Comparison of ENCODE assay signal across 8 cellular contexts in genomic region chr17:27471321-27472269, GRCh38. TPM values are rescaled to one million over a fixed set of nuclear protein-coding genes. Genes with fewer than 3 reads are reported as not detected.
DNase-seq lines count a peak whose midpoint lies in the region; ATAC-seq and TF ChIP-seq lines count a peak whose summit lies in the region.

No MANE protein-coding gene starts in this region.

- H3K4me2 ChIP-seq in BLaER1 treated with 17β-estradiol and CSF1 and Interleukin-3, amounts not matched to agents 10 nM and 100 nM, result peak overlapping the region; percentile 24 to 87 (median 81)
- peak overlapping the region; percentile 2 for H3K4me2 ChIP-seq in Loucy (ENCODE audit: low read depth, low read length, poor library complexity, severe bottlenecking)

- peak; percentile 60 for DNase-seq in activated effector memory CD4-positive, alpha-beta T cell treated with Interleukin-2 at 50 U/mL for 16 hours
- DNase-seq in occipital lobe (lab: John Stamatoyannopoulos, UW) (peak; percentile 30), NCI-H82 (lab: John Stamatoyannopoulos, UW) (no peak), foreskin fibroblast (no peak), mesothelial cell of epicardium (ENCODE audit: low spot score in 2 of 2, unreplicated experiment in 2 of 2) (no peak)

- H4K20me1 ChIP-seq in BLaER1 treated with 17β-estradiol and CSF1 and Interleukin-3, amounts not matched to agents 10 nM and 100 nM, result peaks cover 0 to 44% (median 10%) of the 10 kb centered on the region in 11 experiments; a peak in 11 of 22 replicates
- no peaks in the 10 kb centered on the region for H4K20me1 ChIP-seq in Loucy (ENCODE audit: insufficient read depth, low read length, poor library complexity, severe bottlenecking)

- no peaks in the 10 kb centered on the region for H3K36me3 ChIP-seq in BLaER1 treated with 17β-estradiol and CSF1 and Interleukin-3, amounts not matched to agents 10 nM and 100 nM
- H3K36me3 ChIP-seq in Loucy (ENCODE audit: insufficient read depth, low read length), result no peaks in the 10 kb centered on the region

- no peak overlapping the region for H3K4me3 Mint-ChIP-seq in mesothelial cell of epicardium

- TF ChIP-seq CTCF in Loucy (conservative IDR thresholded peaks at IDR 0.05; ENCODE audit: low read length), result no peak
- no peak for TF ChIP-seq CTCF in foreskin fibroblast (IDR thresholded peaks at IDR 0.05; ENCODE audit: low read depth, low read length)
- TF ChIP-seq CTCF in mesothelial cell of epicardium (IDR thresholded peaks at IDR 0.05; ENCODE audit: unreplicated experiment), result no peak

- no peaks in the 10 kb centered on the region for H3K9me3 Mint-ChIP-seq in mesothelial cell of epicardium

- no peaks in the 10 kb centered on the region for H3K9me3 ChIP-seq in BLaER1 treated with 17β-estradiol and CSF1 and Interleukin-3, amounts not matched to agents 10 nM and 100 nM (replicated peaks in 1 of 11)
- H3K9me3 ChIP-seq in Loucy (ENCODE audit: insufficient read depth, low read depth, low read length), result no peaks in the 10 kb centered on the region

- H3K9ac ChIP-seq in BLaER1 treated with 17β-estradiol and CSF1 and Interleukin-3, amounts not matched to agents 10 nM and 100 nM, result no peak overlapping the region
- H3K9ac ChIP-seq in Loucy (ENCODE audit: low read depth, low read length, poor library complexity, severe bottlenecking), result peak overlapping the region; percentile 24

- H3K4me1 ChIP-seq in BLaER1 treated with 17β-estradiol and CSF1 and Interleukin-3, amounts not matched to agents 10 nM and 100 nM, result peaks cover 53 to 64% (median 58%) of the 10 kb centered on the region in 10 experiments
- peaks cover 64% of the 10 kb centered on the region for H3K4me1 ChIP-seq in Loucy (ENCODE audit: insufficient read depth, low read length, poor library complexity, severe bottlenecking)

- H3K27me3 Mint-ChIP-seq in mesothelial cell of epicardium (ENCODE audit: low read depth), result no peaks in the 10 kb centered on the region

- H3F3A ChIP-seq in Loucy (ENCODE audit: low read depth), result peaks cover 22% of the 10 kb centered on the region

- no peak overlapping the region for H3K4me3 ChIP-seq in BLaER1 treated with 17β-estradiol and CSF1 and Interleukin-3, amounts not matched to agents 10 nM and 100 nM
- H3K4me3 ChIP-seq in Loucy (ENCODE audit: low read length, poor library complexity, severe bottlenecking) (no peak overlapping the region), foreskin fibroblast (ENCODE audit: low read depth in 1 of 2, low read length in 2 of 2) (no peak overlapping the region)

- H2AFZ ChIP-seq in Loucy (ENCODE audit: low read length), result no peak overlapping the region

- H3K27ac ChIP-seq in BLaER1 treated with 17β-estradiol and CSF1 and Interleukin-3, amounts not matched to agents 10 nM and 100 nM, result no peak overlapping the region; a peak in 1 of 22 replicates

- peak; percentile 59 for ATAC-seq in GM21515 (IDR thresholded peaks at IDR 0.05; ENCODE audit: unreplicated experiment)

- no peaks in the 10 kb centered on the region for H3K36me3 Mint-ChIP-seq in mesothelial cell of epicardium

- H3K79me2 ChIP-seq in Loucy (ENCODE audit: insufficient read depth, low read length), result peaks cover 80% of the 10 kb centered on the region

- no peaks in the 10 kb centered on the region for H3K27me3 ChIP-seq in BLaER1 treated with 17β-estradiol and CSF1 and Interleukin-3, amounts not matched to agents 10 nM and 100 nM
- H3K27me3 ChIP-seq in Loucy (ENCODE audit: insufficient read depth, low read length, poor library complexity, severe bottlenecking), result no peaks in the 10 kb centered on the region

- no peaks in the 10 kb centered on the region for H3K9me2 ChIP-seq in Loucy (replicated peaks; ENCODE audit: low read depth, low read length)

- peaks cover 4% of the 10 kb centered on the region for H3K4me1 Mint-ChIP-seq in mesothelial cell of epicardium

- no peak overlapping the region for H3K27ac Mint-ChIP-seq in mesothelial cell of epicardium

RNA-seq across cellular contexts. Expression of gene KSR1, which starts 15.3 kb away (rescaled TPM):
- 15.3 TPM for total RNA-seq in occipital lobe
- total RNA-seq in mesothelial cell of epicardium, result 64.0 to 69.4 TPM (median 64.5 TPM) in 3 replicates

Comparison
In these comparisons a context has a peak if more than half of its experiments do, and no peak if none do; other contexts are left out.
1. DNase-seq: peak in activated effector memory CD4-positive, alpha-beta T cell treated with Interleukin-2 at 50 U/mL for 16 hours (single experiment) and occipital lobe (single experiment); none in NCI-H82 (single experiment), foreskin fibroblast (0 of 2) and mesothelial cell of epicardium (0 of 2).